ENCODE assay signal across 8 cellular contexts in genomic region chr4:102868782-102869568, GRCh38. TPM values are rescaled to one million over a fixed set of nuclear protein-coding genes. Genes with fewer than 3 reads are reported as not detected.
A peak's percentile ranks its signal among the peaks of the same experiment; 100 is the strongest.
DNase-seq lines count a peak whose midpoint lies in the region; ATAC-seq and TF ChIP-seq lines count a peak whose summit lies in the region.

TSS of gene CISD2 (plus strand) at chr4:102868992. CDS start at chr4:102869085, 93 bp downstream.

- DNase-seq in CD4-positive, alpha-beta memory T cell = peak; percentile 92 to 94 (median 92)
- peak; percentile 92 for DNase-seq in HK-2 (ENCODE audit: unreplicated experiment)
- DNase-seq in NCI-H82 treated with DMSO at 0.1 percent for 48 hours (lab: John Stamatoyannopoulos, UW; ENCODE audit: unreplicated experiment) = peak; percentile 73
- DNase-seq in activated CD4-positive, alpha-beta memory T cell treated with anti-CD3 and anti-CD28 coated beads for 36 hours = peak; percentile 95
- DNase-seq in dermis microvascular lymphatic vessel endothelial cell (ENCODE audit: low read depth in 2 of 2) = peak; percentile 72 to 93
- peak; percentile 95 to 96 (median 96) for DNase-seq in right lobe of liver
- DNase-seq in stimulated activated CD4-positive, alpha-beta T cell treated with anti-CD3 and anti-CD28 coated beads, Interleukin-4, amount 100 ng/mL, for 24 hours = peak; percentile 91

- ATAC-seq in GM19455 (IDR thresholded peaks at IDR 0.05; ENCODE audit: unreplicated experiment) (peak; percentile 86), right lobe of liver (peak; percentile 91 to 97 (median 94))

- no peak for TF ChIP-seq CTCF in right lobe of liver (IDR thresholded peaks at IDR 0.05)

- POLR2A ChIA-PET in CD4-positive, alpha-beta memory T cell (lab: Charles Lee; ENCODE audit: partially characterized antibody) = interaction anchor here (0.6 to 5.0 kb wide), 31 partner anchors 9 to 1521 kb away, joined by 3 to 409 read pairs (median 4); partner anchors contain the start of genes BDH2, MANBA, NFKB1 and PPP3CA
- POLR2A ChIA-PET in activated CD4-positive, alpha-beta memory T cell treated with anti-CD3 and anti-CD28 coated beads for 36 hours (lab: Charles Lee) = interaction anchor here (0.6 to 3.8 kb wide), 11 partner anchors 10 to 293 kb away, joined by 3 to 147 read pairs (median 7); partner anchors contain the start of genes MANBA, SLC9B2 and UBE2D3

- peak within 1 kb of the TSS; percentile 91 for H3K27ac ChIP-seq in CD4-positive, alpha-beta memory T cell (ENCODE audit: low read depth, low read length)
- peak within 1 kb of the TSS; percentile 89 to 97 (median 96) for H3K27ac ChIP-seq in right lobe of liver

- H3K36me3 ChIP-seq in CD4-positive, alpha-beta memory T cell (ENCODE audit: insufficient read depth, low read length) = no peaks in the 10 kb centered on the region
- H3K36me3 ChIP-seq in right lobe of liver = no peaks in the 10 kb centered on the region

- peaks cover 54% of the 10 kb centered on the region for H3K4me1 ChIP-seq in CD4-positive, alpha-beta memory T cell (ENCODE audit: insufficient read depth, low read length)
- peaks cover 0 to 14% (median 9%) of the 10 kb centered on the region in 4 donors for H3K4me1 ChIP-seq in right lobe of liver

- no peaks in the 10 kb centered on the region for H3K9me3 ChIP-seq in CD4-positive, alpha-beta memory T cell (ENCODE audit: control insufficient read depth in 1 of 2, low read length in 2 of 2)
- no peaks in the 10 kb centered on the region for H3K9me3 ChIP-seq in right lobe of liver

- H3K9me3 Mint-ChIP-seq in CD4-positive, alpha-beta memory T cell = peaks cover 0 to 3% (median 0%) of the 10 kb centered on the region in 8 donors
- H3K9me3 Mint-ChIP-seq in activated CD4-positive, alpha-beta memory T cell treated with anti-CD3 and anti-CD28 coated beads for 36 hours = no peaks in the 10 kb centered on the region

- H3K27ac Mint-ChIP-seq in CD4-positive, alpha-beta memory T cell = peak within 1 kb of the TSS; percentile 95 to 100 (median 99)
- peak within 1 kb of the TSS; percentile 98 for H3K27ac Mint-ChIP-seq in activated CD4-positive, alpha-beta memory T cell treated with anti-CD3 and anti-CD28 coated beads for 36 hours

- CTCF ChIA-PET in CD4-positive, alpha-beta memory T cell (lab: Charles Lee; ENCODE audit: partially characterized antibody) = interaction anchor here (0.6 to 2.9 kb wide), 6 partner anchors 41 to 366 kb away, joined by 3 to 22 read pairs (median 4); partner anchors contain the start of genes MANBA and UBE2D3
- CTCF ChIA-PET in activated CD4-positive, alpha-beta memory T cell treated with anti-CD3 and anti-CD28 coated beads for 36 hours (lab: Charles Lee) = interaction anchor here (0.6 to 2.4 kb wide), 7 partner anchors 12 to 230 kb away, joined by 3 to 15 read pairs (median 4); partner anchors contain the start of genes BDH2 and UBE2D3

- H3K27me3 Mint-ChIP-seq in CD4-positive, alpha-beta memory T cell = no peaks in the 10 kb centered on the region
- H3K27me3 Mint-ChIP-seq in activated CD4-positive, alpha-beta memory T cell treated with anti-CD3 and anti-CD28 coated beads for 36 hours = no peaks in the 10 kb centered on the region

- H3K4me3 Mint-ChIP-seq in CD4-positive, alpha-beta memory T cell = peak within 1 kb of the TSS; percentile 91 to 99 (median 95)
- H3K4me3 Mint-ChIP-seq in activated CD4-positive, alpha-beta memory T cell treated with anti-CD3 and anti-CD28 coated beads for 36 hours = peak within 1 kb of the TSS; percentile 98

- H3K4me1 Mint-ChIP-seq in CD4-positive, alpha-beta memory T cell = peaks cover 39 to 82% (median 50%) of the 10 kb centered on the region in 4 donors
- peaks cover 54% of the 10 kb centered on the region for H3K4me1 Mint-ChIP-seq in activated CD4-positive, alpha-beta memory T cell treated with anti-CD3 and anti-CD28 coated beads for 36 hours (ENCODE audit: low read depth)

- peak; percentile 92 for TF ChIP-seq POLR2A in right lobe of liver (IDR thresholded peaks at IDR 0.05)

- H3K36me3 Mint-ChIP-seq in CD4-positive, alpha-beta memory T cell = peaks cover 5 to 21% of the 10 kb centered on the region in 2 donors
- H3K36me3 Mint-ChIP-seq in activated CD4-positive, alpha-beta memory T cell treated with anti-CD3 and anti-CD28 coated beads for 36 hours = peaks cover 26% of the 10 kb centered on the region

- WGBS in right lobe of liver (ENCODE audit: insufficient coverage, low coverage, low lambda C conversion rate, missing lambda C conversion rate) = 0% methylated on average over 12 of the region's 71 CpGs

- H3K4me3 ChIP-seq in CD4-positive, alpha-beta memory T cell (ENCODE audit: low read length in 2 of 2) = peak within 1 kb of the TSS; percentile 58 to 74
- peak within 1 kb of the TSS; percentile 71 to 80 (median 73) for H3K4me3 ChIP-seq in right lobe of liver

- H3K27me3 ChIP-seq in CD4-positive, alpha-beta memory T cell (ENCODE audit: insufficient read depth, low read length) = no peaks in the 10 kb centered on the region
- H3K27me3 ChIP-seq in right lobe of liver = no peaks in the 10 kb centered on the region

- intact Hi-C loops in CD4-positive, alpha-beta memory T cell (cut with micrococcal nuclease) = loop anchor here (1.0 to 2.0 kb wide), 8 partner anchors 41 to 1522 kb away; partner anchors contain the start of genes PPP3CA, SLC39A8, SLC9B1 and SLC9B2
- intact Hi-C loops in activated CD4-positive, alpha-beta memory T cell treated with anti-CD3 and anti-CD28 coated beads for 36 hours (cut with micrococcal nuclease) = loop anchor here (1.0 to 2.0 kb wide), 9 partner anchors 20 to 524 kb away; partner anchors contain the start of genes MANBA, NFKB1, SLC39A8 and SLC9B1
- intact Hi-C loops in right lobe of liver (cut with DNase I) = loop anchor here in 1 of 2 donors (5.0 kb wide), 1 partner anchor 42 kb away; the partner anchor contains the start of gene UBE2D3

RNA-seq across cellular contexts. Expression of gene CISD2, which starts in this region (rescaled TPM):
- 10 to 100 TPM; 18.5 to 22.0 TPM for total RNA-seq in CD4-positive, alpha-beta memory T cell
- 10 to 100 TPM; 31.2 to 54.9 TPM for polyA plus RNA-seq in CD4-positive, alpha-beta memory T cell
- 10 to 100 TPM; 28.5 to 32.8 TPM for total RNA-seq in activated CD4-positive, alpha-beta memory T cell treated with anti-CD3 and anti-CD28 coated beads for 36 hours
- total RNA-seq in dermis microvascular lymphatic vessel endothelial cell (31.2 and 36.7 TPM in 2 replicates), right lobe of liver (10 to 100 TPM; 29.8 to 34.7 (median 33.1) TPM)

Comparison
In these comparisons a context has a peak if more than half of its experiments do, and no peak if none do; other contexts are left out.
1. Peak in every context shown above with its lines: DNase-seq, ATAC-seq, H3K4me3 ChIP-seq and H3K27ac ChIP-seq.